9 cellular contexts compared by ENCODE assay signal in the genomic region with DNA sequence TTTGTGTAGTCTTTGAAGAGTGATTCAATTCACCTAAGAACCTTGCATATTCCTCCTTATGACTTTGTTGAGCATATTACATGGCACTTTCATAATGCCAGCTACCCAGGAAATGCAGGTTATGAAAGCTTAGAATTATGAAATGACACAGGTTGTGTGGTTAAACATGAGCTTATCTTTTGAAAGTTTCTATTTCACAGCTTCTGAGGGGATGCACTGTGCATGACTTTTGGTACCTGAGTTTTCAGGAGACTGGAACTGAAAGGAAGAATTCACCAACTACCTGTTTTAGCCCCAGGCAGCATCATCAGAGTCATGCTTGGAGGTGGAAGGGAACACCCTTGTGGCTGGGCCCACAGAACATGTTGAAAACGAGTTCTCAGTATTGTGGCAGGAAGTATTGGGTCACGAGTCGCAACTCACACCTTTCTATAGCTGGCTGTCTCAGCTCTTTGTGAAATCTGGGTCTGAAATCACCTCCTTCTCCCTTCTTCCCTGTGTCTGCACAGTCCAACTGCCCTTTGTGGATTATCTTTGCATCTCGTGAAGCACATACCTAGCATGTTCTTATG.
DNase-seq lines count a peak whose midpoint lies in the region; ATAC-seq and TF ChIP-seq lines count a peak whose summit lies in the region.
"Had no signal": no experiment of that assay in that cellular context is flagged by ENCODE, and none has a peak within 500 bp of the region (broad histone marks: within the 10 kb centered on the region; RNA-seq: fewer than 3 reads in every experiment).

No MANE protein-coding gene starts in this region.

- peak; percentile 91 for ATAC-seq in GM18511 (IDR thresholded peaks at IDR 0.05; ENCODE audit: unreplicated experiment)
- peak; percentile 84 for ATAC-seq in HG02938 (IDR thresholded peaks at IDR 0.05; ENCODE audit: unreplicated experiment)

- DNase-seq in SIG-M5 (lab: John Stamatoyannopoulos, UW): peak; percentile 49
- peak; percentile 53 for DNase-seq in stimulated activated CD8-positive, alpha-beta memory T cell treated with anti-CD3 and anti-CD28 coated beads, Interleukin-12 subunit alpha, Interleukin-12 subunit beta, amount 100 ng/mL, for 24 hours (ENCODE audit: extremely low read depth)
- DNase-seq in NCI-H1436 (lab: John Stamatoyannopoulos, UW): no peak
- no peak for DNase-seq in coronary artery (ENCODE audit: low spot score)
- no peak for DNase-seq in type B pancreatic cell (ENCODE audit: extremely low spot score, unreplicated experiment)

- H3K9me3 Mint-ChIP-seq in activated naive CD4-positive, alpha-beta T cell treated with anti-CD3 and anti-CD28 coated beads, Interleukin-2, amount 50 U/mL, for 24 hours: peaks cover 5% of the 10 kb centered on the region
- H3K9me3 Mint-ChIP-seq in type B pancreatic cell: no peaks in the 10 kb centered on the region

- H3K27me3 Mint-ChIP-seq in activated naive CD4-positive, alpha-beta T cell treated with anti-CD3 and anti-CD28 coated beads, Interleukin-2, amount 50 U/mL, for 24 hours: no peaks in the 10 kb centered on the region
- no peaks in the 10 kb centered on the region for H3K27me3 Mint-ChIP-seq in type B pancreatic cell

- H3K4me3 ChIP-seq in coronary artery: no peak overlapping the region
- H3K4me3 ChIP-seq: gastrocnemius medialis had no signal

- peaks cover 7% of the 10 kb centered on the region for H3K36me3 Mint-ChIP-seq in activated naive CD4-positive, alpha-beta T cell treated with anti-CD3 and anti-CD28 coated beads, Interleukin-2, amount 50 U/mL, for 24 hours
- H3K36me3 Mint-ChIP-seq in type B pancreatic cell: no peaks in the 10 kb centered on the region

- H3K27ac ChIP-seq in coronary artery: no peak overlapping the region
- H3K27ac ChIP-seq: gastrocnemius medialis had no signal

- TF ChIP-seq CTCF in coronary artery (IDR thresholded peaks at IDR 0.05) (no peak), type B pancreatic cell (conservative IDR thresholded peaks at IDR 0.05) (no peak)

- no peak overlapping the region for H3K4me3 Mint-ChIP-seq in activated naive CD4-positive, alpha-beta T cell treated with anti-CD3 and anti-CD28 coated beads, Interleukin-2, amount 50 U/mL, for 24 hours
- H3K4me3 Mint-ChIP-seq in type B pancreatic cell: no peak overlapping the region

- H3K4me1 Mint-ChIP-seq in activated naive CD4-positive, alpha-beta T cell treated with anti-CD3 and anti-CD28 coated beads, Interleukin-2, amount 50 U/mL, for 24 hours: peaks cover 49% of the 10 kb centered on the region
- H3K4me1 Mint-ChIP-seq in type B pancreatic cell (ENCODE audit: unreplicated experiment): peaks cover 7% of the 10 kb centered on the region

- H3K27ac Mint-ChIP-seq in activated naive CD4-positive, alpha-beta T cell treated with anti-CD3 and anti-CD28 coated beads, Interleukin-2, amount 50 U/mL, for 24 hours: peak overlapping the region; percentile 60
- no peak overlapping the region for H3K27ac Mint-ChIP-seq in type B pancreatic cell

Comparison
In these comparisons a context has a peak if more than half of its experiments do, and no peak if none do; other contexts are left out.
1. DNase-seq: peak in SIG-M5 (single experiment) and stimulated activated CD8-positive, alpha-beta memory T cell treated with anti-CD3 and anti-CD28 coated beads, Interleukin-12 subunit alpha, Interleukin-12 subunit beta, amount 100 ng/mL, for 24 hours (single experiment); none in NCI-H1436 (single experiment), coronary artery (single experiment) and type B pancreatic cell (single experiment).